In genomic region chr12:2129076-2129475, GRCh38 we compare ENCODE assay signal across 13 cellular contexts.
A peak's percentile ranks its signal among the peaks of the same experiment; 100 is the strongest.
DNase-seq lines count a peak whose midpoint lies in the region; TF ChIP-seq lines count a peak whose summit lies in the region.
"Had no signal": no experiment of that assay in that cellular context is flagged by ENCODE, and none has a peak within 500 bp of the region (broad histone marks: within the 10 kb centered on the region; RNA-seq: fewer than 3 reads in every experiment).

No MANE protein-coding gene starts in this region.

- H3K9me3 ChIP-seq in stomach smooth muscle (ENCODE audit: control insufficient read depth in 2 of 2, low read length in 2 of 2) = no peaks in the 10 kb centered on the region
- H3K9me3 ChIP-seq in hepatocyte (ENCODE audit: low read depth) = no peaks in the 10 kb centered on the region
- H3K9me3 ChIP-seq: esophagus squamous epithelium, neutrophil had no signal

- TF ChIP-seq CTCF in RWPE1 (conservative IDR thresholded peaks at IDR 0.05; ENCODE audit: low read depth) (no peak), hepatocyte (IDR thresholded peaks at IDR 0.05; ENCODE audit: poor library complexity) (no peak)

- no peak overlapping the region for H3K9ac ChIP-seq in stomach smooth muscle (ENCODE audit: low read length in 2 of 2)

- DNase-seq in GOT3 (lab: John Stamatoyannopoulos, UW) (peak; percentile 43), RWPE1 (ENCODE audit: low spot score) (peak; percentile 87), fibroblast of gingiva (ENCODE audit: low read depth) (peak; percentile 81), amygdala (lab: John Stamatoyannopoulos, UW) (no peak), GM19240 (ENCODE audit: insufficient read length, low spot score) (no peak), hepatocyte (ENCODE audit: low spot score) (no peak)
- DNase-seq: activated CD8-positive, alpha-beta memory T cell treated with anti-CD3 and anti-CD28 coated beads, Interleukin-2, amount 50 U/mL, for 48 hours; activated naive CD4-positive, alpha-beta T cell treated with anti-CD3 and anti-CD28 coated beads, Interleukin-2, amount 50 U/mL, for 16 hours; esophagus squamous epithelium; stimulated activated naive CD8-positive, alpha-beta T cell treated with anti-CD3 and anti-CD28 coated beads, Interleukin-15, amount 100 ng/mL, for 72 hours had no signal

- H3K4me2 ChIP-seq in hepatocyte = no peak overlapping the region
- H3K4me2 ChIP-seq: smooth muscle cell had no signal

- WGBS in hepatocyte (ENCODE audit: low lambda C conversion rate, missing lambda C conversion rate) = 79% methylated on average over 7 of the region's 7 CpGs

- H3K4me3 ChIP-seq in stomach smooth muscle (ENCODE audit: low read length in 2 of 2) = no peak overlapping the region
- H3K4me3 ChIP-seq in hepatocyte = no peak overlapping the region
- H3K4me3 ChIP-seq: esophagus squamous epithelium, smooth muscle cell had no signal

- H3K36me3 ChIP-seq in stomach smooth muscle (ENCODE audit: control insufficient read depth in 2 of 2, insufficient read depth in 2 of 2, low read length in 2 of 2) (peaks cover 0 to 2% of the 10 kb centered on the region in 2 donors), hepatocyte (replicated peaks; ENCODE audit: insufficient read depth, low read depth) (no peaks in the 10 kb centered on the region)
- H3K36me3 ChIP-seq: esophagus squamous epithelium, neutrophil had no signal

- H2AFZ ChIP-seq in hepatocyte = no peak overlapping the region

- CTCF ChIA-PET in RWPE1 (lab: Yijun Ruan, JAX) = interaction anchor here (0.5 kb wide), 1 partner anchor 9 kb away, joined by 3 read pairs; no protein-coding TSS in a partner anchor

- no peaks in the 10 kb centered on the region for H4K20me1 ChIP-seq in hepatocyte (ENCODE audit: insufficient read depth, poor library complexity, severe bottlenecking)

- H3K27ac ChIP-seq in RWPE1 (no peak overlapping the region), stomach smooth muscle (ENCODE audit: low read length) (peak overlapping the region; percentile 64), hepatocyte (no peak overlapping the region)
- H3K27ac ChIP-seq: neutrophil had no signal

- H3K27me3 ChIP-seq in stomach smooth muscle (ENCODE audit: control insufficient read depth in 1 of 2, insufficient read depth in 2 of 2, low read length in 2 of 2) = no peaks in the 10 kb centered on the region
- no peaks in the 10 kb centered on the region for H3K27me3 ChIP-seq in hepatocyte
- H3K27me3 ChIP-seq: esophagus squamous epithelium had no signal

- peaks cover 23% of the 10 kb centered on the region for H3K4me1 ChIP-seq in stomach smooth muscle (ENCODE audit: control insufficient read depth, insufficient read depth, low read length)
- H3K4me1 ChIP-seq in hepatocyte (ENCODE audit: insufficient read depth) = no peaks in the 10 kb centered on the region

- H3K9me2 ChIP-seq in hepatocyte (replicated peaks; ENCODE audit: insufficient read depth) = no peaks in the 10 kb centered on the region

- no peaks in the 10 kb centered on the region for H3K79me2 ChIP-seq in hepatocyte

- POLR2A ChIA-PET in RWPE1 (lab: Yijun Ruan, JAX; ENCODE audit: low non-redundant PET) = interaction anchor here (0.7 kb wide), 1 partner anchor 266 kb away, joined by 4 read pairs; no protein-coding TSS in a partner anchor

Comparison
In these comparisons a context has a peak if more than half of its experiments do, and no peak if none do; other contexts are left out.
1. DNase-seq: peak in GOT3 (single experiment), RWPE1 (single experiment) and fibroblast of gingiva (single experiment); none in amygdala (0 of 56), GM19240 (single experiment) and hepatocyte (single experiment).